ENCODE assay signal across 8 cellular contexts in the genomic region with DNA sequence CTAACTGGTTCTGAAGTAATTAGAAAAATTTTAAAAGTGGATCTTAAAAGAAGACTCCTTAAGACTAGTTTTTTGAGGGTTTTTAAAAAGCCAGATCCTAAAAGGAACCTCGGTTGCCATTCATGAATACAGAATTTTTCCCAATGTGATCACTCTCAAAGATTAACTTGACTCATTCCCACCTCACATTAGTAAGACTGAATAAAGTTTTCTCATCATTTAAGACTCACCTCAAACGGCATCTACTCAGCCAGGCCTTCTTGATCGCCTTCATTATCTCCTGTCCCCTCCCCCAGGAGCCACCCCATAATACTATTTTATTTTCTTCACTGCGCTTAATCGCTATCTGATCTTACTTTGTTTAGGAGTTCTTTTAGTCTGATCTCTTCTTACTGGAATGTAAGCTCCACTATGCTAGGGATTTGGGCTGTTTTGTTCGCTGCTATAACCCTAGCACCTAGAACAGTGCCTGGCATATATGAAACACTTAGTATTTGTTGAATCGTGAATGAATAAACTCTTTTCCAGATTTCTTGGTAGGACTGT. TPM values are rescaled to one million over a fixed set of nuclear protein-coding genes. Genes with fewer than 3 reads are reported as not detected.
DNase-seq lines count a peak whose midpoint lies in the region; ATAC-seq, FAIRE-seq and TF ChIP-seq lines count a peak whose summit lies in the region.

No MANE protein-coding gene starts in this region.

- H3K27ac ChIP-seq in CD8-positive, alpha-beta T cell (ENCODE audit: low read depth, low read length): peak overlapping the region; percentile 93

- peaks cover 11% of the 10 kb centered on the region for H3K9me3 Mint-ChIP-seq in CD8-positive, alpha-beta T cell
- H3K9me3 Mint-ChIP-seq in endothelial cell (ENCODE audit: unreplicated experiment): no peaks in the 10 kb centered on the region

- CTCF ChIA-PET in CD8-positive, alpha-beta T cell (lab: Charles Lee): interaction anchor here (1.2 to 4.2 kb wide), 4 partner anchors 28 to 158 kb away, joined by 4 to 32 read pairs (median 11); no protein-coding TSS in a partner anchor

- H3K27me3 ChIP-seq in CD8-positive, alpha-beta T cell (ENCODE audit: insufficient read depth, low read length): no peaks in the 10 kb centered on the region
- H3K27me3 ChIP-seq in neuron (ENCODE audit: insufficient read depth, low read length): no peaks in the 10 kb centered on the region
- no peaks in the 10 kb centered on the region; the same call in none of the 2 replicates for H3K27me3 ChIP-seq in MG63

- intact Hi-C loops in CD8-positive, alpha-beta T cell (cut with DNase I, micrococcal nuclease): loop anchor here (2.0 to 10.0 kb wide), 6 partner anchors 34 to 1683 kb away; partner anchors contain the start of genes BTAF1 (in 1 of the 2), EXOC6 (in 1 of the 2), KIF20B (in 1 of the 2) and RPP30 (in 1 of the 2)

- TF ChIP-seq CTCF in CD8-positive, alpha-beta T cell (IDR thresholded peaks at IDR 0.05): no peak
- no peak for TF ChIP-seq CTCF in endothelial cell (IDR thresholded peaks at IDR 0.05; ENCODE audit: unreplicated experiment)

- peaks cover 22% of the 10 kb centered on the region for H3K36me3 Mint-ChIP-seq in CD8-positive, alpha-beta T cell
- H3K36me3 Mint-ChIP-seq in endothelial cell (ENCODE audit: low read depth, unreplicated experiment): no peaks in the 10 kb centered on the region

- ATAC-seq in CD8-positive, alpha-beta T cell: no peak
- no peak for ATAC-seq in HG03460 (IDR thresholded peaks at IDR 0.05; ENCODE audit: unreplicated experiment)

- H2AFZ ChIP-seq in neuron (ENCODE audit: low read depth, low read length): no peak overlapping the region

- no peak for DNase-seq in CD8-positive, alpha-beta T cell
- DNase-seq in RCC 7860 (ENCODE audit: low spot score) (no peak), endothelial cell (ENCODE audit: low spot score) (no peak), MG63 (no peak), epidermal melanocyte (ENCODE audit: insufficient read length, low spot score) (no peak), T1000 (lab: John Stamatoyannopoulos, UW) (no peak)

- FAIRE-seq in RCC 7860 (lab: Jason Lieb, UNC): peak; percentile 29

- H3K27me3 Mint-ChIP-seq in CD8-positive, alpha-beta T cell (ENCODE audit: low read depth): no peaks in the 10 kb centered on the region
- peaks cover 9% of the 10 kb centered on the region for H3K27me3 Mint-ChIP-seq in endothelial cell (ENCODE audit: unreplicated experiment)

- H3K9me3 ChIP-seq in CD8-positive, alpha-beta T cell (ENCODE audit: low read length): no peaks in the 10 kb centered on the region
- no peaks in the 10 kb centered on the region for H3K9me3 ChIP-seq in neuron (ENCODE audit: low read length)
- no peaks in the 10 kb centered on the region for H3K9me3 ChIP-seq in MG63

- peak overlapping the region; percentile 99 for H3K27ac Mint-ChIP-seq in CD8-positive, alpha-beta T cell
- no peak overlapping the region for H3K27ac Mint-ChIP-seq in endothelial cell (ENCODE audit: unreplicated experiment)

- peaks cover 61% of the 10 kb centered on the region for H3K4me1 Mint-ChIP-seq in CD8-positive, alpha-beta T cell (ENCODE audit: low read depth)
- peaks cover 28% of the 10 kb centered on the region for H3K4me1 Mint-ChIP-seq in endothelial cell (ENCODE audit: unreplicated experiment)

- H3K4me1 ChIP-seq in CD8-positive, alpha-beta T cell (ENCODE audit: insufficient read depth, low read length): peaks cover 22% of the 10 kb centered on the region
- peaks cover 20% of the 10 kb centered on the region for H3K4me1 ChIP-seq in neuron (ENCODE audit: insufficient read depth, low read length)

- H3K36me3 ChIP-seq in CD8-positive, alpha-beta T cell (ENCODE audit: insufficient read depth, low read length): no peaks in the 10 kb centered on the region
- H3K36me3 ChIP-seq in neuron (ENCODE audit: insufficient read depth, low read length): no peaks in the 10 kb centered on the region
- no peaks in the 10 kb centered on the region for H3K36me3 ChIP-seq in MG63

- POLR2A ChIA-PET in CD8-positive, alpha-beta T cell (lab: Charles Lee): interaction anchor here (1.0 to 4.0 kb wide), 10 partner anchors 9 to 130 kb away, joined by 3 to 45 read pairs (median 6); partner anchors contain the start of gene PCGF5

- peak overlapping the region; percentile 80 for H3K4me3 ChIP-seq in CD8-positive, alpha-beta T cell (ENCODE audit: low read depth, low read length)
- peak overlapping the region; percentile 89 for H3K4me3 ChIP-seq in neuron (ENCODE audit: low read length)
- H3K4me3 ChIP-seq in MG63: no peak overlapping the region

- peak overlapping the region; percentile 93 for H3K4me3 Mint-ChIP-seq in CD8-positive, alpha-beta T cell
- H3K4me3 Mint-ChIP-seq in endothelial cell (ENCODE audit: unreplicated experiment): peak overlapping the region; percentile 88

RNA-seq across cellular contexts. Expression of gene PCGF5, which starts 55.9 kb away (rescaled TPM):
- 10 to 100 TPM; 67.5 to 70.7 TPM for total RNA-seq in CD8-positive, alpha-beta T cell
- total RNA-seq in endothelial cell (ENCODE audit: unreplicated experiment): 21.5 TPM
- total RNA-seq in MG63 (2014; rRNA removed; shearing (Covaris generic); ENCODE audit: low replicate concordance): 28.8 and 40.7 TPM in 2 replicates
